25 cellular contexts compared by ENCODE assay signal in genomic region chr12:127253797-127254196, GRCh38.
A peak's percentile ranks its signal among the peaks of the same experiment; 100 is the strongest.
DNase-seq lines count a peak whose midpoint lies in the region; ATAC-seq, FAIRE-seq and TF ChIP-seq lines count a peak whose summit lies in the region.
"Had no signal": no experiment of that assay in that cellular context is flagged by ENCODE, and none has a peak within 500 bp of the region (broad histone marks: within the 10 kb centered on the region; RNA-seq: fewer than 3 reads in every experiment).

No MANE protein-coding gene starts in this region.

- H4K12ac ChIP-seq in trophoblast cell (ENCODE audit: low read depth, low read length): no peak overlapping the region

- FAIRE-seq in K562 (lab: Jason Lieb, UNC) (no peak), keratinocyte (lab: Jason Lieb, UNC) (peak; percentile 5)
- FAIRE-seq: A549, G401.6, GM12878, GM19239, H1 had no signal

- in situ Hi-C loops in K562 (cut with MboI): no loop called here

- ATAC-seq in K562: no peak
- ATAC-seq: A549, GM12878 had no signal

- H3K4me1 ChIP-seq in K562 (replicated peaks in 1 of 2; ENCODE audit: control insufficient read depth in 2 of 2, insufficient read depth in 2 of 2, low read length in 2 of 2) (no peaks in the 10 kb centered on the region), keratinocyte (ENCODE audit: control insufficient read depth, extremely low read depth, insufficient read depth, low read length) (no peaks in the 10 kb centered on the region), trophoblast cell (ENCODE audit: control insufficient read depth in 1 of 2, insufficient read depth in 2 of 2, low read length in 2 of 2) (no peaks in the 10 kb centered on the region)
- H3K4me1 ChIP-seq: A549, BE2C had no signal

- CTCF ChIA-PET in K562 (lab: Yijun Ruan, JAX; ENCODE audit: low intra/inter-chr PET ratio): no interaction called here

- no peak overlapping the region for H3K4me2 ChIP-seq in K562 (ENCODE audit: insufficient read depth, low read length)
- no peak overlapping the region for H3K4me2 ChIP-seq in keratinocyte (ENCODE audit: control insufficient read depth, extremely low read depth, insufficient read depth, low read depth, low read length)
- no peak overlapping the region for H3K4me2 ChIP-seq in trophoblast cell (ENCODE audit: low read length)
- H3K4me2 ChIP-seq: A549; BLaER1 treated with 17β-estradiol and CSF1 and Interleukin-3, amounts not matched to agents 10 nM and 100 nM had no signal

- DNase-seq in NCI-H82 (lab: John Stamatoyannopoulos, UW) (peak; percentile 29), NCI-H82 treated with DMSO at 0.1 percent for 48 hours (lab: John Stamatoyannopoulos, UW; ENCODE audit: unreplicated experiment) (no peak), K562 (ENCODE audit: extremely low read depth in 1 of 4, low spot score in 3 of 4) (no peak), keratinocyte (ENCODE audit: low read depth, low spot score) (no peak), trophoblast cell (no peak), COLO668 (lab: John Stamatoyannopoulos, UW; ENCODE audit: unreplicated experiment) (no peak), foreskin melanocyte (no peak)
- DNase-seq: 8988T; ACHN; AML-193; BE2C; Calu3; CD4-positive, alpha-beta T cell; CD8-positive, alpha-beta memory T cell; COR-L47; DND-41; GM23248; H7; HCEC 1CT had no signal

- TF ChIP-seq CTCF in K562 (IDR thresholded peaks at IDR 0.05 in 2 of 3, conservative IDR thresholded peaks at IDR 0.05 in 1 of 3; ENCODE audit: insufficient read depth in 2 of 3, low read depth in 1 of 3, low read length in 3 of 3) (no peak), keratinocyte (optimal IDR thresholded peaks at IDR 0.05 in 1 of 3, IDR thresholded peaks at IDR 0.05 in 1 of 3, conservative IDR thresholded peaks at IDR 0.05 in 1 of 3; ENCODE audit: extremely low read depth in 1 of 3, insufficient read depth in 2 of 3, low read length in 3 of 3) (no peak)

- no peaks in the 10 kb centered on the region for H4K20me1 ChIP-seq in K562 (replicated peaks; ENCODE audit: control insufficient read depth, insufficient read depth, low read length)
- no peaks in the 10 kb centered on the region for H4K20me1 ChIP-seq in keratinocyte (ENCODE audit: control insufficient read depth, extremely low read depth, insufficient read depth, low read length)
- H4K20me1 ChIP-seq: BLaER1 treated with 17β-estradiol and CSF1 and Interleukin-3, amounts not matched to agents 10 nM and 100 nM had no signal

- H3K9me1 ChIP-seq in K562 (ENCODE audit: control insufficient read depth, insufficient read depth, low read length) (no peaks in the 10 kb centered on the region), keratinocyte (ENCODE audit: control insufficient read depth, extremely low read depth, insufficient read depth, low read length) (no peaks in the 10 kb centered on the region)

- H3K14ac ChIP-seq in trophoblast cell (ENCODE audit: low read length): no peak overlapping the region

- no peak overlapping the region for H3K4me3 ChIP-seq in K562
- H3K4me3 ChIP-seq in keratinocyte (ENCODE audit: control insufficient read depth in 2 of 3, extremely low read depth in 1 of 3, insufficient read depth in 2 of 3, low read depth in 1 of 3, low read length in 3 of 3): no peak overlapping the region
- H3K4me3 ChIP-seq in trophoblast cell (ENCODE audit: low read depth, low read length): no peak overlapping the region
- H3K4me3 ChIP-seq: A549; BLaER1 treated with 17β-estradiol and CSF1 and Interleukin-3, amounts not matched to agents 10 nM and 100 nM; GM12878; GM23248 had no signal

- intact Hi-C loops in K562 (cut with micrococcal nuclease): no loop called here

- no peaks in the 10 kb centered on the region for H3K36me3 ChIP-seq in K562 (ENCODE audit: control insufficient read depth, insufficient read depth, low read length)
- no peaks in the 10 kb centered on the region for H3K36me3 ChIP-seq in keratinocyte (ENCODE audit: control insufficient read depth in 2 of 2, extremely low read depth in 1 of 2, insufficient read depth in 2 of 2, low read length in 2 of 2)
- no peaks in the 10 kb centered on the region for H3K36me3 ChIP-seq in trophoblast cell (ENCODE audit: control insufficient read depth in 1 of 2, insufficient read depth in 2 of 2, low read length in 2 of 2)
- H3K36me3 ChIP-seq: BE2C; BLaER1 treated with 17β-estradiol and CSF1 and Interleukin-3, amounts not matched to agents 10 nM and 100 nM had no signal

- TF ChIP-seq POLR2A in K562 (conservative IDR thresholded peaks at IDR 0.05): no peak

- no peak overlapping the region for H3K4ac ChIP-seq in trophoblast cell (ENCODE audit: low read depth, low read length)

- no peak overlapping the region for H4K91ac ChIP-seq in trophoblast cell (ENCODE audit: low read depth, low read length)

- no peaks in the 10 kb centered on the region for H3K27me3 ChIP-seq in K562 (ENCODE audit: control insufficient read depth in 2 of 2, insufficient read depth in 2 of 2, low read length in 2 of 2)
- no peaks in the 10 kb centered on the region for H3K27me3 ChIP-seq in keratinocyte (ENCODE audit: control insufficient read depth, extremely low read depth, insufficient read depth, low read length)
- no peaks in the 10 kb centered on the region for H3K27me3 ChIP-seq in trophoblast cell (ENCODE audit: insufficient read depth, low read length)
- H3K27me3 ChIP-seq: BE2C; BLaER1 treated with 17β-estradiol and CSF1 and Interleukin-3, amounts not matched to agents 10 nM and 100 nM had no signal

- H3K9ac ChIP-seq in K562 (ENCODE audit: insufficient read depth in 1 of 2, low read depth in 2 of 2, low read length in 2 of 2): no peak overlapping the region
- no peak overlapping the region for H3K9ac ChIP-seq in keratinocyte (ENCODE audit: control insufficient read depth, extremely low read depth, insufficient read depth, low read length)
- no peak overlapping the region for H3K9ac ChIP-seq in trophoblast cell (ENCODE audit: low read length)
- H3K9ac ChIP-seq: BLaER1 treated with 17β-estradiol and CSF1 and Interleukin-3, amounts not matched to agents 10 nM and 100 nM; GM23248 had no signal

- H3K27ac ChIP-seq in K562 (ENCODE audit: extremely low read depth, low read depth, low read length) (no peak overlapping the region), keratinocyte (ENCODE audit: control insufficient read depth, insufficient read depth, low read length) (no peak overlapping the region), trophoblast cell (ENCODE audit: low read depth, low read length) (no peak overlapping the region)
- H3K27ac ChIP-seq: A549; BLaER1 treated with 17β-estradiol and CSF1 and Interleukin-3, amounts not matched to agents 10 nM and 100 nM; GM23248 had no signal

- H2BK120ac ChIP-seq in trophoblast cell (ENCODE audit: insufficient read depth, low read length, poor library complexity): no peak overlapping the region

- 8% methylated on average over 6 of the region's 6 CpGs for WGBS in K562 (ENCODE audit: insufficient coverage, low coverage, missing lambda C conversion rate)
- WGBS in trophoblast cell (ENCODE audit: extremely low coverage, insufficient coverage, insufficient read length): no CpG with 5 or more reads among the region's 6 CpGs

- TF ChIP-seq RAD21 in K562 (CRISPR knock-in tag; conservative IDR thresholded peaks at IDR 0.05 in 1 of 2, IDR thresholded peaks at IDR 0.05 in 1 of 2): no peak

- no peaks in the 10 kb centered on the region for H3K79me1 ChIP-seq in trophoblast cell (ENCODE audit: low read length)

- H2AFZ ChIP-seq in K562 (ENCODE audit: low read depth, low read length) (no peak overlapping the region), keratinocyte (ENCODE audit: control insufficient read depth, low read length) (no peak overlapping the region), trophoblast cell (ENCODE audit: insufficient read depth, low read length, poor library complexity) (no peak overlapping the region)
- H2AFZ ChIP-seq: GM23248 had no signal

- TF ChIP-seq EP300 in K562 (IDR thresholded peaks at IDR 0.05; ENCODE audit: low read length): no peak

- BruUV-seq in K562 (replicated peaks; lab: Mats Ljungman, UMichigan): no TSS peak

- no peaks in the 10 kb centered on the region for H3K79me2 ChIP-seq in K562 (ENCODE audit: control insufficient read depth, insufficient read depth, low read length)
- no peaks in the 10 kb centered on the region for H3K79me2 ChIP-seq in keratinocyte (ENCODE audit: control insufficient read depth, insufficient read depth, low read length)
- no peaks in the 10 kb centered on the region for H3K79me2 ChIP-seq in trophoblast cell (ENCODE audit: control insufficient read depth, insufficient read depth, low read length, poor library complexity)

- H2BK5ac ChIP-seq in trophoblast cell (ENCODE audit: low read depth, low read length, poor library complexity): no peak overlapping the region

- H2AK5ac ChIP-seq in trophoblast cell (ENCODE audit: low read length): no peak overlapping the region

- H3K9me3 ChIP-seq in K562 (replicated peaks; ENCODE audit: control insufficient read depth, insufficient read depth, low read depth, low read length) (no peaks in the 10 kb centered on the region), keratinocyte (ENCODE audit: control insufficient read depth, low read depth, low read length) (no peaks in the 10 kb centered on the region), trophoblast cell (ENCODE audit: insufficient read depth, low read depth, low read length) (peaks cover 2% of the 10 kb centered on the region)
- H3K9me3 ChIP-seq: A549, BE2C had no signal

- H3K18ac ChIP-seq in trophoblast cell (ENCODE audit: low read length): no peak overlapping the region

- POLR2A ChIA-PET in K562 (lab: Yijun Ruan, JAX): interaction anchor here (1.0 kb wide), 1 partner anchor 11 kb away, joined by 3 read pairs; no protein-coding TSS in a partner anchor

- no peak overlapping the region for H4K8ac ChIP-seq in trophoblast cell (ENCODE audit: low read depth, low read length)

- H3K23ac ChIP-seq in trophoblast cell (ENCODE audit: low read length): peak overlapping the region; percentile 25

- H2BK12ac ChIP-seq in trophoblast cell (ENCODE audit: low read length): no peak overlapping the region

- dilution Hi-C loops in keratinocyte (cut with MboI; ENCODE audit: extremely low pct_ligation_motif_present, low sequenced_read_pairs): no loop called here

TF ChIP-seq in K562, 482 proteins besides CTCF, POLR2A, EP300 and RAD21 (continues in another document):
- TF ChIP-seq NRF1 (conservative IDR thresholded peaks at IDR 0.05 in 1 of 2, IDR thresholded peaks at IDR 0.05 in 1 of 2): 0 out of 4 replicates have a peak, but pooled peaks have one; percentile 8 to 29
- TF ChIP-seq TFE3 (CRISPR knock-in tag; IDR thresholded peaks at IDR 0.05): no peak
